In genomic region chr4:566508-567295, GRCh38 we compare ENCODE assay signal across 27 cellular contexts. TPM values are rescaled to one million over a fixed set of nuclear protein-coding genes. Genes with fewer than 3 reads are reported as not detected.
DNase-seq lines count a peak whose midpoint lies in the region; TF ChIP-seq lines count a peak whose summit lies in the region.
"Had no signal": no experiment of that assay in that cellular context is flagged by ENCODE, and none has a peak within 500 bp of the region (broad histone marks: within the 10 kb centered on the region; RNA-seq: fewer than 3 reads in every experiment).

No MANE protein-coding gene starts in this region.

- no peak overlapping the region for H2AK5ac ChIP-seq in trophoblast cell (ENCODE audit: low read length)

- peaks cover 16% of the 10 kb centered on the region for H3K9me3 Mint-ChIP-seq in T-helper 2 cell treated with Interferon-gamma antibody and Interleukin-4, amounts not matched to agents 5 μg/mL and 100 μg/mL, for 36 hours
- H3K9me3 Mint-ChIP-seq in activated T-helper 1 cell treated with anti-CD3 and anti-CD28 coated beads, Interleukin-12 subunit alpha, Interleukin-12 subunit beta, Interleukin-2, Interleukin-4 antibody, amounts not matched to agents 30 ng/mL and 10 ng/mL and 1 ng/mL, durations not matched to agents 14 hours and 24 hours and 36 hours: peaks cover 17% of the 10 kb centered on the region

- no peak overlapping the region for H3K4me3 Mint-ChIP-seq in T-helper 2 cell treated with Interferon-gamma antibody and Interleukin-4, amounts not matched to agents 5 μg/mL and 100 μg/mL, for 36 hours
- no peak overlapping the region for H3K4me3 Mint-ChIP-seq in activated T-helper 1 cell treated with anti-CD3 and anti-CD28 coated beads, Interleukin-12 subunit alpha, Interleukin-12 subunit beta, Interleukin-2, Interleukin-4 antibody, amounts not matched to agents 30 ng/mL and 10 ng/mL and 1 ng/mL, durations not matched to agents 14 hours and 24 hours and 36 hours
- H3K4me3 Mint-ChIP-seq: CD4-positive, CD25-positive, alpha-beta regulatory T cell; naive thymus-derived CD4-positive, alpha-beta T cell; WTC11 had no signal

- no peak overlapping the region for H2BK12ac ChIP-seq in trophoblast cell (ENCODE audit: low read length)

- H3K27me3 ChIP-seq in trophoblast cell (ENCODE audit: insufficient read depth, low read length): no peaks in the 10 kb centered on the region
- H3K27me3 ChIP-seq: ovary, right atrium auricular region had no signal

- peaks cover 4% of the 10 kb centered on the region for H3K27me3 Mint-ChIP-seq in T-helper 2 cell treated with Interferon-gamma antibody and Interleukin-4, amounts not matched to agents 5 μg/mL and 100 μg/mL, for 36 hours (ENCODE audit: low read depth)
- H3K27me3 Mint-ChIP-seq in activated T-helper 1 cell treated with anti-CD3 and anti-CD28 coated beads, Interleukin-12 subunit alpha, Interleukin-12 subunit beta, Interleukin-2, Interleukin-4 antibody, amounts not matched to agents 30 ng/mL and 10 ng/mL and 1 ng/mL, durations not matched to agents 14 hours and 24 hours and 36 hours (ENCODE audit: insufficient read depth): peaks cover 2% of the 10 kb centered on the region

- no peaks in the 10 kb centered on the region for H3K79me2 ChIP-seq in trophoblast cell (ENCODE audit: control insufficient read depth, insufficient read depth, low read length, poor library complexity)

- H3K4me2 ChIP-seq in trophoblast cell (ENCODE audit: low read length): no peak overlapping the region

- no peak overlapping the region for H4K8ac ChIP-seq in trophoblast cell (ENCODE audit: low read depth, low read length)

- no peak overlapping the region for H3K4ac ChIP-seq in trophoblast cell (ENCODE audit: low read depth, low read length)

- H4K12ac ChIP-seq in trophoblast cell (ENCODE audit: low read depth, low read length): no peak overlapping the region

- H3K79me1 ChIP-seq in trophoblast cell (ENCODE audit: low read length): no peaks in the 10 kb centered on the region

- no peaks in the 10 kb centered on the region for H3K36me3 ChIP-seq in trophoblast cell (ENCODE audit: control insufficient read depth in 1 of 2, insufficient read depth in 2 of 2, low read length in 2 of 2)
- H3K36me3 ChIP-seq: ovary, right atrium auricular region had no signal

- no peak overlapping the region for H3K4me3 ChIP-seq in trophoblast cell (ENCODE audit: low read depth, low read length)
- H3K4me3 ChIP-seq: dorsolateral prefrontal cortex, ovary, right atrium auricular region had no signal

- no peak overlapping the region for H4K91ac ChIP-seq in trophoblast cell (ENCODE audit: low read depth, low read length)

- H3K14ac ChIP-seq in trophoblast cell (ENCODE audit: low read length): no peak overlapping the region

- no peaks in the 10 kb centered on the region for H3K36me3 Mint-ChIP-seq in T-helper 2 cell treated with Interferon-gamma antibody and Interleukin-4, amounts not matched to agents 5 μg/mL and 100 μg/mL, for 36 hours (ENCODE audit: low read depth)
- no peaks in the 10 kb centered on the region for H3K36me3 Mint-ChIP-seq in activated T-helper 1 cell treated with anti-CD3 and anti-CD28 coated beads, Interleukin-12 subunit alpha, Interleukin-12 subunit beta, Interleukin-2, Interleukin-4 antibody, amounts not matched to agents 30 ng/mL and 10 ng/mL and 1 ng/mL, durations not matched to agents 14 hours and 24 hours and 36 hours (ENCODE audit: low read depth)
- H3K36me3 Mint-ChIP-seq: CD4-positive, CD25-positive, alpha-beta regulatory T cell had no signal

- H3K4me1 Mint-ChIP-seq in T-helper 2 cell treated with Interferon-gamma antibody and Interleukin-4, amounts not matched to agents 5 μg/mL and 100 μg/mL, for 36 hours (ENCODE audit: low read depth): no peaks in the 10 kb centered on the region
- no peaks in the 10 kb centered on the region for H3K4me1 Mint-ChIP-seq in activated T-helper 1 cell treated with anti-CD3 and anti-CD28 coated beads, Interleukin-12 subunit alpha, Interleukin-12 subunit beta, Interleukin-2, Interleukin-4 antibody, amounts not matched to agents 30 ng/mL and 10 ng/mL and 1 ng/mL, durations not matched to agents 14 hours and 24 hours and 36 hours (ENCODE audit: low read depth)
- H3K4me1 Mint-ChIP-seq: CD4-positive, CD25-positive, alpha-beta regulatory T cell; naive thymus-derived CD4-positive, alpha-beta T cell; WTC11 had no signal

- DNase-seq in AG20443 (ENCODE audit: low spot score): peak; percentile 59
- peak; percentile 62 for DNase-seq in GM10248 (ENCODE audit: extremely low spot score)
- DNase-seq in NCI-H69 (lab: John Stamatoyannopoulos, UW): peak; percentile 1
- peak; percentile 46 for DNase-seq in iPS-NIHi11 (ENCODE audit: low spot score)
- DNase-seq in T-helper 2 cell treated with Interferon-gamma antibody and Interleukin-4, amounts not matched to agents 5 μg/mL and 100 μg/mL, for 36 hours (ENCODE audit: low spot score): no peak
- DNase-seq in activated T-helper 1 cell treated with anti-CD3 and anti-CD28 coated beads, Interleukin-12 subunit alpha, Interleukin-12 subunit beta, Interleukin-2, Interleukin-4 antibody, amounts not matched to agents 30 ng/mL and 10 ng/mL and 1 ng/mL, durations not matched to agents 14 hours and 24 hours and 36 hours (ENCODE audit: low spot score): no peak
- no peak for DNase-seq in GM19240 (ENCODE audit: insufficient read length, low spot score)
- no peak for DNase-seq in trophoblast cell
- DNase-seq: aorta; cerebellar nuclear complex; dorsolateral prefrontal cortex; GOT3; KBM-7; left colon; MM.1S; naive thymus-derived CD4-positive, alpha-beta T cell; NCI-H1436 treated with DMSO at 0.1 percent for 48 hours; NCI-H510A treated with DMSO at 0.1 percent for 48 hours; ovary; stimulated activated CD4-positive, alpha-beta T cell treated with anti-CD3 and anti-CD28 coated beads, Interleukin-2, amount 100 ng/mL, for 48 hours; stimulated activated naive CD4-positive, alpha-beta T cell had no signal

- CTCF ChIA-PET in GM10248 (lab: Yijun Ruan, JAX): no interaction called here

- H2BK120ac ChIP-seq in trophoblast cell (ENCODE audit: insufficient read depth, low read length, poor library complexity): no peak overlapping the region

- WGBS in trophoblast cell (ENCODE audit: extremely low coverage, insufficient coverage, insufficient read length): no CpG with 5 or more reads among the region's 2 CpGs

- H3K9ac ChIP-seq in trophoblast cell (ENCODE audit: low read length): no peak overlapping the region

- H3K9me3 ChIP-seq in trophoblast cell (ENCODE audit: insufficient read depth, low read depth, low read length): peaks cover 18% of the 10 kb centered on the region
- H3K9me3 ChIP-seq: ovary, right atrium auricular region had no signal

- H2AFZ ChIP-seq in trophoblast cell (ENCODE audit: insufficient read depth, low read length, poor library complexity): no peak overlapping the region

- H3K18ac ChIP-seq in trophoblast cell (ENCODE audit: low read length): no peak overlapping the region

- no peak for TF ChIP-seq CTCF in GM10248 (IDR thresholded peaks at IDR 0.05; ENCODE audit: control extremely low read depth, extremely low read depth, low read depth, missing control alignments)

- H3K27ac Mint-ChIP-seq in T-helper 2 cell treated with Interferon-gamma antibody and Interleukin-4, amounts not matched to agents 5 μg/mL and 100 μg/mL, for 36 hours: no peak overlapping the region
- H3K27ac Mint-ChIP-seq in activated T-helper 1 cell treated with anti-CD3 and anti-CD28 coated beads, Interleukin-12 subunit alpha, Interleukin-12 subunit beta, Interleukin-2, Interleukin-4 antibody, amounts not matched to agents 30 ng/mL and 10 ng/mL and 1 ng/mL, durations not matched to agents 14 hours and 24 hours and 36 hours: no peak overlapping the region
- H3K27ac Mint-ChIP-seq: activated naive CD4-positive, alpha-beta T cell treated with anti-CD3 and anti-CD28 coated beads, Interleukin-2, amount 50 U/mL, for 72 hours; naive thymus-derived CD4-positive, alpha-beta T cell; WTC11 had no signal

- POLR2A ChIA-PET in GM10248 (lab: Yijun Ruan, JAX): no interaction called here

- no peak overlapping the region for H3K27ac ChIP-seq in trophoblast cell (ENCODE audit: low read depth, low read length)
- H3K27ac ChIP-seq: ovary, right atrium auricular region had no signal

- H3K23ac ChIP-seq in trophoblast cell (ENCODE audit: low read length): no peak overlapping the region

- intact Hi-C loops in activated T-helper 1 cell treated with anti-CD3 and anti-CD28 coated beads, Interleukin-12 subunit alpha, Interleukin-12 subunit beta, Interleukin-2, Interleukin-4 antibody, amounts not matched to agents 30 ng/mL and 10 ng/mL and 1 ng/mL, durations not matched to agents 14 hours and 24 hours and 36 hours (cut with micrococcal nuclease): no loop called here

- H2BK5ac ChIP-seq in trophoblast cell (ENCODE audit: low read depth, low read length, poor library complexity): no peak overlapping the region

- no peaks in the 10 kb centered on the region for H3K4me1 ChIP-seq in trophoblast cell (ENCODE audit: control insufficient read depth in 1 of 2, insufficient read depth in 2 of 2, low read length in 2 of 2)
- H3K4me1 ChIP-seq: right atrium auricular region had no signal

RNA-seq across cellular contexts. Expression of gene TMEM271, which starts 9.4 kb away (rescaled TPM):
- not detected in 2 replicates for total RNA-seq in activated T-helper 1 cell treated with anti-CD3 and anti-CD28 coated beads, Interleukin-12 subunit alpha, Interleukin-12 subunit beta, Interleukin-2, Interleukin-4 antibody, amounts not matched to agents 30 ng/mL and 10 ng/mL and 1 ng/mL, durations not matched to agents 14 hours and 24 hours and 36 hours
- not detected in 2 replicates for polyA plus RNA-seq in trophoblast cell (2013)
- total RNA-seq: activated naive CD4-positive, alpha-beta T cell treated with anti-CD3 and anti-CD28 coated beads, Interleukin-2, amount 50 U/mL, for 72 hours; aorta; CD4-positive, CD25-positive, alpha-beta regulatory T cell; endothelial cell of umbilical vein; left colon; mesenteric fat pad; naive thymus-derived CD4-positive, alpha-beta T cell; ovary; right atrium auricular region had no signal
- polyA plus RNA-seq: aorta; CD4-positive, CD25-positive, alpha-beta regulatory T cell; endothelial cell of umbilical vein; naive thymus-derived CD4-positive, alpha-beta T cell; ovary had no signal

RNA-seq across cellular contexts. Expression of gene PDE6B, which starts 58.7 kb away (rescaled TPM):
- 9.8 and 10.1 TPM in 2 replicates for total RNA-seq in activated T-helper 1 cell treated with anti-CD3 and anti-CD28 coated beads, Interleukin-12 subunit alpha, Interleukin-12 subunit beta, Interleukin-2, Interleukin-4 antibody, amounts not matched to agents 30 ng/mL and 10 ng/mL and 1 ng/mL, durations not matched to agents 14 hours and 24 hours and 36 hours
- 0.96 and 1.6 TPM in 2 replicates for polyA plus RNA-seq in trophoblast cell (2013)

Comparison
In these comparisons a context has a peak if more than half of its experiments do, and no peak if none do; other contexts are left out.
1. DNase-seq: peak in AG20443 (single experiment), GM10248 (single experiment), NCI-H69 (single experiment) and iPS-NIHi11 (single experiment); none in T-helper 2 cell treated with Interferon-gamma antibody and Interleukin-4, amounts not matched to agents 5 μg/mL and 100 μg/mL, for 36 hours (single experiment), activated T-helper 1 cell treated with anti-CD3 and anti-CD28 coated beads, Interleukin-12 subunit alpha, Interleukin-12 subunit beta, Interleukin-2, Interleukin-4 antibody, amounts not matched to agents 30 ng/mL and 10 ng/mL and 1 ng/mL, durations not matched to agents 14 hours and 24 hours and 36 hours (single experiment), GM19240 (single experiment) and trophoblast cell (0 of 2).